8 cellular contexts compared by ENCODE assay signal in the genomic region with DNA sequence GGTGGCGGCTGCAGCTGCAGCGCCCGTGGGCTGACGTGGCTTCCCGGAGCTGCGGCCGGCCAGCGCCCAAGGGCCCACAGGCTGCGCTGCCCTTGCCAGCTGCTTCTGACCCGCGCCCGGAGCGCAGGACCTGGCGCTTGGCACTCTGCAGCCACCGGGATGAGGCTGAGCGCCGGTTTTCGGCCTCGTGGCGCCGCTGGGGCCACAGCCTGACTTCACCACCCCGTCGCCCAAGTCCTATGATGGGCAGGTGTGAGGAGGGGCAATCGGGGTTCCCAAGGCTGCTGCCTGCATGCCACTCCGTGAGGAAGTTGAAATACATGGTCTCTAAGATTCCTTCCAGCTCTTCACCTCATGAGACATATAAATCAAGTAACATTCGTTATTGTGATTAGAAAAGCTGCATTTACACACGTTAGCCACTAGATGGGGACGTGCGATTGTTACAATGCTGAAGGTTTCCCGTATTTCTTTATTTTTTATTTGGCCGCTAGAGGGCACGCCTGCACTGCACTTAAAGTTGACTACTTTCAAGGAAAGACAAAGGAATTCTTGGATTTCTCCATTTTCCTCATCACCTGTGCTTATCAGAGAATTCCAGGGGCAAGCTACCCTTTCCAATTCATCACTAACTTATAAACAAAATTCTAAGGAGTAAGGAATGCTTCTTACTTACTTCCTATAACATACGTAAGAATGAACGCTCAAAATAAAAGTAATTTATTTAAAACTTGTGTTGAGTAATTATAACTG. TPM values are rescaled to one million over a fixed set of nuclear protein-coding genes. Genes with fewer than 3 reads are reported as not detected.
DNase-seq lines count a peak whose midpoint lies in the region; ATAC-seq and FAIRE-seq lines count a peak whose summit lies in the region.
"Not testable (repeated sequence)": the region's sequence is repeated elsewhere in the genome, so short reads cannot be mapped to it uniquely, and the experiment has no call there.

No MANE protein-coding gene starts in this region.

- peak; percentile 92 for FAIRE-seq in frontal cortex (lab: Jason Lieb, UNC)

- H3K9ac ChIP-seq in muscle layer of colon (ENCODE audit: low read length), result not testable (repeated sequence)

- peak overlapping the region; percentile 91 to 94 (median 93) for H3K4me3 Mint-ChIP-seq in CD4-positive, CD25-positive, alpha-beta regulatory T cell

- H3K4me1 ChIP-seq in CD4-positive, CD25-positive, alpha-beta regulatory T cell (ENCODE audit: control insufficient read depth, insufficient read depth, low read length, poor library complexity, severe bottlenecking); muscle layer of colon (ENCODE audit: insufficient read depth, low read length): not testable (repeated sequence)

- H3K27me3 Mint-ChIP-seq in CD4-positive, CD25-positive, alpha-beta regulatory T cell, result peaks cover 33% of the 10 kb centered on the region

- H3K9me3 Mint-ChIP-seq in CD4-positive, CD25-positive, alpha-beta regulatory T cell, result not testable (repeated sequence)

- not testable (repeated sequence) for H3K4me1 Mint-ChIP-seq in CD4-positive, CD25-positive, alpha-beta regulatory T cell

- peak overlapping the region; percentile 76 for H3K4me3 ChIP-seq in CD4-positive, CD25-positive, alpha-beta regulatory T cell (ENCODE audit: low read depth, low read length)
- H3K4me3 ChIP-seq in muscle layer of colon (ENCODE audit: low read depth in 1 of 2, low read length in 2 of 2), result peak overlapping the region; percentile 61 to 77

- not testable (repeated sequence) for H3K9me3 ChIP-seq in CD4-positive, CD25-positive, alpha-beta regulatory T cell (ENCODE audit: control insufficient read depth in 2 of 2, low read length in 2 of 2); muscle layer of colon (ENCODE audit: low read length)

- H3K36me3 ChIP-seq in CD4-positive, CD25-positive, alpha-beta regulatory T cell (ENCODE audit: control insufficient read depth, insufficient read depth, low read length); muscle layer of colon (ENCODE audit: insufficient read depth, low read length): not testable (repeated sequence)

- not testable (repeated sequence) for H3K36me3 Mint-ChIP-seq in CD4-positive, CD25-positive, alpha-beta regulatory T cell

- DNase-seq in CD4-positive, CD25-positive, alpha-beta regulatory T cell, result peak; percentile 54 to 75 (median 55)
- DNase-seq in T-helper 1 cell, result peak in 4 of 5 donors; percentile 9 to 56 (median 42)
- peak; percentile 36 for DNase-seq in amniotic epithelial cell (ENCODE audit: low read depth)
- not testable (repeated sequence) for DNase-seq in frontal cortex (ENCODE audit: low spot score in 2 of 2)
- peak; percentile 60 for DNase-seq in stimulated activated CD8-positive, alpha-beta memory T cell treated with anti-CD3 and anti-CD28 coated beads, Interleukin-4, amount 100 ng/mL, for 48 hours

- not testable (repeated sequence) for H3K27me3 ChIP-seq in CD4-positive, CD25-positive, alpha-beta regulatory T cell (ENCODE audit: control insufficient read depth, insufficient read depth, low read length); muscle layer of colon (ENCODE audit: control insufficient read depth in 1 of 2, insufficient read depth in 2 of 2, low read length in 2 of 2)

- peak overlapping the region; percentile 86 to 93 (median 89) for H3K27ac Mint-ChIP-seq in CD4-positive, CD25-positive, alpha-beta regulatory T cell

- peak; percentile 64 for ATAC-seq in CD4-positive, CD25-positive, alpha-beta regulatory T cell (ENCODE audit: low read depth in 2 of 2)
- ATAC-seq in GM19455 (IDR thresholded peaks at IDR 0.05; ENCODE audit: unreplicated experiment) (peak; percentile 45), HG03442 (IDR thresholded peaks at IDR 0.05; ENCODE audit: unreplicated experiment) (peak; percentile 33)

- H3K27ac ChIP-seq in CD4-positive, CD25-positive, alpha-beta regulatory T cell (ENCODE audit: insufficient read depth, low read length, poor library complexity, severe bottlenecking), result peak overlapping the region; percentile 72
- peak overlapping the region; percentile 85 for H3K27ac ChIP-seq in muscle layer of colon (ENCODE audit: low read depth, low read length)

RNA-seq across cellular contexts. Expression of a gene that starts 1.1 kb away (rescaled TPM):
- total RNA-seq in CD4-positive, CD25-positive, alpha-beta regulatory T cell, result 118 TPM
- 10 to 100 TPM; 15.5 to 20.6 (median 17.3) TPM for polyA plus RNA-seq in CD4-positive, CD25-positive, alpha-beta regulatory T cell
- total RNA-seq in frontal cortex, result 277 TPM

RNA-seq across cellular contexts. Expression of a gene that starts 42.0 kb away (rescaled TPM):
- total RNA-seq in CD4-positive, CD25-positive, alpha-beta regulatory T cell, result 2.0 TPM
- 1 to 10 TPM in 2 of 4 donors, under 1 TPM in 2; 0.64 to 4.6 (median 1.0) TPM for polyA plus RNA-seq in CD4-positive, CD25-positive, alpha-beta regulatory T cell
- total RNA-seq in frontal cortex, result 2.0 TPM
